15 cellular contexts compared by ENCODE assay signal in genomic region chr15:73940061-73940981, GRCh38. TPM values are rescaled to one million over a fixed set of nuclear protein-coding genes. Genes with fewer than 3 reads are reported as not detected.
DNase-seq lines count a peak whose midpoint lies in the region; ATAC-seq and TF ChIP-seq lines count a peak whose summit lies in the region.
"Had no signal": no experiment of that assay in that cellular context is flagged by ENCODE, and none has a peak within 500 bp of the region (broad histone marks: within the 10 kb centered on the region; RNA-seq: fewer than 3 reads in every experiment).

No MANE protein-coding gene starts in this region.

- no peaks in the 10 kb centered on the region for H3K36me3 Mint-ChIP-seq in activated CD4-positive, alpha-beta memory T cell treated with anti-CD3 and anti-CD28 coated beads, Interleukin-2, amount 10 ng/mL, durations not matched to agents 7 days and 5 days (ENCODE audit: low read depth)
- H3K36me3 Mint-ChIP-seq in activated CD4-positive, alpha-beta memory T cell treated with anti-CD3 and anti-CD28 coated beads for 36 hours, result no peaks in the 10 kb centered on the region
- peaks cover 2% of the 10 kb centered on the region for H3K36me3 Mint-ChIP-seq in central memory CD8-positive, alpha-beta T cell (ENCODE audit: insufficient read depth)

- no peaks in the 10 kb centered on the region for H3K27me3 Mint-ChIP-seq in activated CD4-positive, alpha-beta memory T cell treated with anti-CD3 and anti-CD28 coated beads, Interleukin-2, amount 10 ng/mL, durations not matched to agents 7 days and 5 days
- no peaks in the 10 kb centered on the region for H3K27me3 Mint-ChIP-seq in activated CD4-positive, alpha-beta memory T cell treated with anti-CD3 and anti-CD28 coated beads for 36 hours
- H3K27me3 Mint-ChIP-seq in central memory CD8-positive, alpha-beta T cell, result no peaks in the 10 kb centered on the region

- no peak overlapping the region for H3K4me3 Mint-ChIP-seq in activated CD4-positive, alpha-beta memory T cell treated with anti-CD3 and anti-CD28 coated beads, Interleukin-2, amount 10 ng/mL, durations not matched to agents 7 days and 5 days
- no peak overlapping the region for H3K4me3 Mint-ChIP-seq in activated CD4-positive, alpha-beta memory T cell treated with anti-CD3 and anti-CD28 coated beads for 36 hours
- no peak overlapping the region for H3K4me3 Mint-ChIP-seq in central memory CD8-positive, alpha-beta T cell

- H3K27ac Mint-ChIP-seq in activated CD4-positive, alpha-beta memory T cell treated with anti-CD3 and anti-CD28 coated beads, Interleukin-2, amount 10 ng/mL, durations not matched to agents 7 days and 5 days, result peak overlapping the region; percentile 1
- H3K27ac Mint-ChIP-seq in activated CD4-positive, alpha-beta memory T cell treated with anti-CD3 and anti-CD28 coated beads for 36 hours, result no peak overlapping the region
- peak overlapping the region; percentile 16 for H3K27ac Mint-ChIP-seq in central memory CD8-positive, alpha-beta T cell (ENCODE audit: low read depth)

- CTCF ChIA-PET in activated CD4-positive, alpha-beta memory T cell treated with anti-CD3 and anti-CD28 coated beads, Interleukin-2, amount 10 ng/mL, durations not matched to agents 7 days and 5 days (lab: Charles Lee), result interaction anchor here (1.0 to 2.9 kb wide), 4 partner anchors 7 to 33 kb away, joined by 3 to 10 read pairs (median 4); no protein-coding TSS in a partner anchor
- CTCF ChIA-PET in activated CD4-positive, alpha-beta memory T cell treated with anti-CD3 and anti-CD28 coated beads for 36 hours (lab: Charles Lee), result interaction anchor here (0.7 to 1.4 kb wide), 3 partner anchors 11 to 33 kb away, joined by 3 to 7 read pairs (median 3); no protein-coding TSS in a partner anchor

- no peaks in the 10 kb centered on the region for H3K36me3 ChIP-seq in lower lobe of right lung
- H3K36me3 ChIP-seq in vagina, result no peaks in the 10 kb centered on the region
- H3K36me3 ChIP-seq: HAP-1 had no signal

- no peak for TF ChIP-seq POLR2A in vagina (IDR thresholded peaks at IDR 0.05)

- TF ChIP-seq CTCF in lower lobe of right lung (IDR thresholded peaks at IDR 0.05) (no peak), vagina (IDR thresholded peaks at IDR 0.05) (no peak)

- ATAC-seq in central memory CD8-positive, alpha-beta T cell (replicated peaks; ENCODE audit: extremely low read depth, poor library complexity, severe bottlenecking), result no peak
- ATAC-seq in lower lobe of right lung (no peak), HG02759 (IDR thresholded peaks at IDR 0.05; ENCODE audit: unreplicated experiment) (no peak), HG02852 (IDR thresholded peaks at IDR 0.05; ENCODE audit: unreplicated experiment) (no peak)

- H3K27ac ChIP-seq in lower lobe of right lung, result no peak overlapping the region
- H3K27ac ChIP-seq in vagina, result peak overlapping the region; percentile 72
- H3K27ac ChIP-seq: 22Rv1 had no signal

- DNase-seq in activated CD4-positive, alpha-beta memory T cell treated with anti-CD3 and anti-CD28 coated beads, Interleukin-2, amount 10 ng/mL, durations not matched to agents 7 days and 5 days, result no peak
- no peak for DNase-seq in activated CD4-positive, alpha-beta memory T cell treated with anti-CD3 and anti-CD28 coated beads for 36 hours
- no peak for DNase-seq in central memory CD8-positive, alpha-beta T cell (ENCODE audit: low spot score in 2 of 2)
- DNase-seq in lower lobe of right lung, result peak; percentile 4
- DNase-seq in vagina (ENCODE audit: extremely low spot score in 2 of 2), result no peak
- no peak for DNase-seq in dermis blood vessel endothelial cell
- DNase-seq: effector CD8-positive, alpha-beta T cell; hypothalamus; mammary epithelial cell; NCI-H2227 treated with DMSO at 0.1 percent for 48 hours; OCI-M1 had no signal

- H3K9me3 Mint-ChIP-seq in activated CD4-positive, alpha-beta memory T cell treated with anti-CD3 and anti-CD28 coated beads, Interleukin-2, amount 10 ng/mL, durations not matched to agents 7 days and 5 days, result no peaks in the 10 kb centered on the region
- H3K9me3 Mint-ChIP-seq in activated CD4-positive, alpha-beta memory T cell treated with anti-CD3 and anti-CD28 coated beads for 36 hours, result no peaks in the 10 kb centered on the region
- no peaks in the 10 kb centered on the region for H3K9me3 Mint-ChIP-seq in central memory CD8-positive, alpha-beta T cell

- H3K27me3 ChIP-seq in lower lobe of right lung (ENCODE audit: low read depth), result no peaks in the 10 kb centered on the region
- H3K27me3 ChIP-seq in vagina, result no peaks in the 10 kb centered on the region

- H3K4me1 ChIP-seq in lower lobe of right lung (peaks cover 7% of the 10 kb centered on the region), vagina (peaks cover 53% of the 10 kb centered on the region)

- H3K9me3 ChIP-seq in lower lobe of right lung (no peaks in the 10 kb centered on the region), vagina (no peaks in the 10 kb centered on the region)
- H3K9me3 ChIP-seq: HAP-1 had no signal

- intact Hi-C loops in activated CD4-positive, alpha-beta memory T cell treated with anti-CD3 and anti-CD28 coated beads for 36 hours (cut with micrococcal nuclease), result no loop called here
- intact Hi-C loops in lower lobe of right lung (cut with DNase I), result no loop called here
- intact Hi-C loops in vagina (cut with DNase I), result no loop called here

- peaks cover 17% of the 10 kb centered on the region for H3K4me1 Mint-ChIP-seq in activated CD4-positive, alpha-beta memory T cell treated with anti-CD3 and anti-CD28 coated beads, Interleukin-2, amount 10 ng/mL, durations not matched to agents 7 days and 5 days
- peaks cover 14% of the 10 kb centered on the region for H3K4me1 Mint-ChIP-seq in activated CD4-positive, alpha-beta memory T cell treated with anti-CD3 and anti-CD28 coated beads for 36 hours (ENCODE audit: low read depth)
- peaks cover 18% of the 10 kb centered on the region for H3K4me1 Mint-ChIP-seq in central memory CD8-positive, alpha-beta T cell

- POLR2A ChIA-PET in activated CD4-positive, alpha-beta memory T cell treated with anti-CD3 and anti-CD28 coated beads, Interleukin-2, amount 10 ng/mL, durations not matched to agents 7 days and 5 days (lab: Charles Lee), result interaction anchor here (0.6 to 2.3 kb wide), 5 partner anchors 11 to 290 kb away, joined by 3 to 10 read pairs (median 3); no protein-coding TSS in a partner anchor
- POLR2A ChIA-PET in activated CD4-positive, alpha-beta memory T cell treated with anti-CD3 and anti-CD28 coated beads for 36 hours (lab: Charles Lee), result interaction anchor here (0.6 kb wide), 1 partner anchor 14 kb away, joined by 3 read pairs; the partner anchor contains the start of gene LOXL1

- H3K4me3 ChIP-seq in lower lobe of right lung, result no peak overlapping the region
- H3K4me3 ChIP-seq in vagina, result no peak overlapping the region
- H3K4me3 ChIP-seq: HAP-1 had no signal

RNA-seq across cellular contexts. Expression of gene LOXL1, which starts 14.1 kb away (rescaled TPM):
- 10 to 100 TPM in 1 of 2 experiments, 1 to 10 TPM in 1; 9.1 to 10.9 TPM for total RNA-seq in activated CD4-positive, alpha-beta memory T cell treated with anti-CD3 and anti-CD28 coated beads, Interleukin-2, amount 10 ng/mL, durations not matched to agents 7 days and 5 days
- 1 to 10 TPM; 2.5 to 3.3 TPM for total RNA-seq in activated CD4-positive, alpha-beta memory T cell treated with anti-CD3 and anti-CD28 coated beads for 36 hours
- total RNA-seq in lower lobe of right lung (7.6 TPM), vagina (29.0 TPM), dermis blood vessel endothelial cell (0.68 and 0.70 TPM in 2 replicates)

RNA-seq across cellular contexts. Expression of gene STOML1, which starts 51.8 kb away (rescaled TPM):
- total RNA-seq in activated CD4-positive, alpha-beta memory T cell treated with anti-CD3 and anti-CD28 coated beads, Interleukin-2, amount 10 ng/mL, durations not matched to agents 7 days and 5 days, result 1 to 10 TPM; 7.1 to 8.5 TPM
- total RNA-seq in activated CD4-positive, alpha-beta memory T cell treated with anti-CD3 and anti-CD28 coated beads for 36 hours, result 10 to 100 TPM in 1 of 2 experiments, 1 to 10 TPM in 1; 7.1 to 10.1 TPM
- 16.3 TPM for total RNA-seq in lower lobe of right lung
- total RNA-seq in vagina, result 15.0 TPM
- 19.9 and 22.3 TPM in 2 replicates for total RNA-seq in dermis blood vessel endothelial cell

RNA-seq across cellular contexts. Expression of gene PML, which starts 54.2 kb away (rescaled TPM):
- total RNA-seq in activated CD4-positive, alpha-beta memory T cell treated with anti-CD3 and anti-CD28 coated beads, Interleukin-2, amount 10 ng/mL, durations not matched to agents 7 days and 5 days, result 100 to 1,000 TPM; 133 to 138 TPM
- 10 to 100 TPM; 67.6 to 69.8 TPM for total RNA-seq in activated CD4-positive, alpha-beta memory T cell treated with anti-CD3 and anti-CD28 coated beads for 36 hours
- total RNA-seq in lower lobe of right lung, result 79.4 TPM
- 107 TPM for total RNA-seq in vagina
- 95.5 and 176 TPM in 2 replicates for total RNA-seq in dermis blood vessel endothelial cell
